8 cellular contexts compared by ENCODE assay signal in the genomic region with DNA sequence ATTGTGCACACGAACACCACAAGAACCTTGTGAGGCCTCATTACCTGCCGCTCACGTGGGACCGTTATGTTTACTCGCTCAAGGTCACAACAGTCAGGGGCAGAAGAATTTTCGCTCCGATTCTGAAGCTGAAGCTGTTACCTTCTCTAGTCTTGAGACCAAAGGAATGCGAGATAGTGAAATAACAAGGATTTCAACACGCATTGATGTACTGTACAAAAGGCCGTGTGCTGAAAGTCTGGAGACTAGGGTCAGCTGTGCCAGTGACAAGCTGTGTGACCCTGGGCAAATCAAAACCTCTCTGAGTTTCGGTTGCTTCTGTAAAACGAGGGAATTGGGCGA. TPM values are rescaled to one million over a fixed set of nuclear protein-coding genes. Genes with fewer than 3 reads are reported as not detected.
A peak's percentile ranks its signal among the peaks of the same experiment; 100 is the strongest.
DNase-seq lines count a peak whose midpoint lies in the region; ATAC-seq, FAIRE-seq and TF ChIP-seq lines count a peak whose summit lies in the region.

No MANE protein-coding gene starts in this region.

- ATAC-seq in HCT116 (no peak), GM21528 (IDR thresholded peaks at IDR 0.05; ENCODE audit: low FRiP score, unreplicated experiment) (no peak)

- H3K4me1 Mint-ChIP-seq in CD4-positive, alpha-beta memory T cell, result peaks cover 46 to 72% (median 57%) of the 10 kb centered on the region in 4 donors

- CTCF ChIA-PET in CD4-positive, alpha-beta memory T cell (lab: Charles Lee; ENCODE audit: partially characterized antibody), result interaction anchor here (0.7 to 3.9 kb wide), 8 partner anchors 8 to 151 kb away, joined by 3 to 15 read pairs (median 3); no protein-coding TSS in a partner anchor
- CTCF ChIA-PET in HCT116 (lab: Charles Lee), result no interaction called here

- BruUV-seq in HCT116 (replicated peaks; lab: Mats Ljungman, UMichigan), result no TSS peak

- H3K9me2 ChIP-seq in HCT116 (ENCODE audit: insufficient read depth), result no peaks in the 10 kb centered on the region

- H3K4me2 ChIP-seq in HCT116 (ENCODE audit: low read length) (peak overlapping the region; percentile 87), keratinocyte (ENCODE audit: control insufficient read depth, extremely low read depth, insufficient read depth, low read depth, low read length) (peak overlapping the region; percentile 95)

- H3K79me2 ChIP-seq in HCT116 (ENCODE audit: insufficient read depth, low read length) (peaks cover 7% of the 10 kb centered on the region; the same call in 1 of the 2 replicates), keratinocyte (ENCODE audit: control insufficient read depth, insufficient read depth, low read length) (peaks cover 3% of the 10 kb centered on the region)

- H3K9ac ChIP-seq in HCT116 (ENCODE audit: low read length) (peak overlapping the region; percentile 75), adipocyte (ENCODE audit: low read length) (peak overlapping the region; percentile 81), keratinocyte (ENCODE audit: control insufficient read depth, extremely low read depth, insufficient read depth, low read length) (peak overlapping the region; percentile 86)

- RAD21 ChIA-PET in HCT116 (lab: Charles Lee; ENCODE audit: low non-redundant PET in 1 of 2, low total read pairs in 2 of 2, uncharacterized antibody in 2 of 2, unreplicated experiment in 2 of 2), result no interaction called here

- peak overlapping the region; percentile 99 to 100 (median 100) for H3K27ac Mint-ChIP-seq in CD4-positive, alpha-beta memory T cell

- TF ChIP-seq CTCF in HCT116 (IDR thresholded peaks at IDR 0.05 in 2 of 3, conservative IDR thresholded peaks at IDR 0.05 in 1 of 3; ENCODE audit: borderline replicate concordance in 1 of 3, insufficient read depth in 1 of 3, low read depth in 2 of 3, low read length in 2 of 3) (no peak), keratinocyte (optimal IDR thresholded peaks at IDR 0.05 in 1 of 3, IDR thresholded peaks at IDR 0.05 in 1 of 3, conservative IDR thresholded peaks at IDR 0.05 in 1 of 3; ENCODE audit: extremely low read depth in 1 of 3, insufficient read depth in 2 of 3, low read length in 3 of 3) (no peak)

- FAIRE-seq in keratinocyte (lab: Jason Lieb, UNC), result no peak

- H3K4me3 Mint-ChIP-seq in CD4-positive, alpha-beta memory T cell, result peak overlapping the region; percentile 94 to 99 (median 98)

- H3K4me1 ChIP-seq in CD4-positive, alpha-beta memory T cell (ENCODE audit: insufficient read depth, low read length), result peaks cover 46% of the 10 kb centered on the region
- H3K4me1 ChIP-seq in HCT116 (ENCODE audit: control insufficient read depth in 1 of 2, insufficient read depth in 2 of 2, low read length in 2 of 2) (peaks cover 8 to 40% of the 10 kb centered on the region in 2 experiments; a peak in 3 of 4 replicates), adipocyte (ENCODE audit: control insufficient read depth, insufficient read depth, low read length) (peaks cover 24% of the 10 kb centered on the region), keratinocyte (ENCODE audit: control insufficient read depth, extremely low read depth, insufficient read depth, low read length) (peaks cover 36% of the 10 kb centered on the region)

- H2AFZ ChIP-seq in HCT116 (ENCODE audit: low read depth, low read length, poor library complexity, severe bottlenecking) (peak overlapping the region; percentile 74), keratinocyte (ENCODE audit: control insufficient read depth, low read length) (peak overlapping the region; percentile 99)

- intact Hi-C loops in CD4-positive, alpha-beta memory T cell (cut with micrococcal nuclease), result loop anchor here (1.0 to 10.0 kb wide), 6 partner anchors 14 to 749 kb away; partner anchors contain the start of genes GLS, HIBCH, MFSD6 and ORMDL1
- intact Hi-C loops in HCT116 (cut with micrococcal nuclease), result loop anchor here (2.0 to 5.0 kb wide), 2 partner anchors 73 to 308 kb away; no protein-coding TSS in a partner anchor

- H3K36me3 ChIP-seq in CD4-positive, alpha-beta memory T cell (ENCODE audit: insufficient read depth, low read length), result no peaks in the 10 kb centered on the region
- H3K36me3 ChIP-seq in HCT116 (ENCODE audit: control insufficient read depth in 1 of 2, insufficient read depth in 2 of 2, low read length in 2 of 2) (peaks cover 0 to 5% of the 10 kb centered on the region in 2 experiments; a peak in 1 of 4 replicates), adipocyte (ENCODE audit: control insufficient read depth, insufficient read depth, low read length, severe bottlenecking) (no peaks in the 10 kb centered on the region), keratinocyte (ENCODE audit: control insufficient read depth in 2 of 2, extremely low read depth in 1 of 2, insufficient read depth in 2 of 2, low read length in 2 of 2) (no peaks in the 10 kb centered on the region)

- no peaks in the 10 kb centered on the region for H3K9me1 ChIP-seq in keratinocyte (ENCODE audit: control insufficient read depth, extremely low read depth, insufficient read depth, low read length)

- TF ChIP-seq POLR2A in HCT116 (IDR thresholded peaks at IDR 0.05; ENCODE audit: borderline replicate concordance, extremely low read depth, insufficient read depth, insufficient read length), result no peak

- H3K27ac ChIP-seq in CD4-positive, alpha-beta memory T cell (ENCODE audit: low read depth, low read length), result peak overlapping the region; percentile 87
- H3K27ac ChIP-seq in HCT116 (ENCODE audit: low read depth, low read length) (peak overlapping the region; percentile 70), keratinocyte (ENCODE audit: control insufficient read depth, insufficient read depth, low read length) (peak overlapping the region; percentile 86)

- peak overlapping the region; percentile 82 to 89 for H3K4me3 ChIP-seq in CD4-positive, alpha-beta memory T cell (ENCODE audit: low read length in 2 of 2)
- H3K4me3 ChIP-seq in HCT116 (replicated peaks in 1 of 2; ENCODE audit: low read depth in 1 of 2, low read length in 2 of 2) (peak overlapping the region; percentile 62 to 69), adipocyte (ENCODE audit: low read length) (peak overlapping the region; percentile 82), keratinocyte (ENCODE audit: control insufficient read depth in 2 of 3, extremely low read depth in 1 of 3, insufficient read depth in 2 of 3, low read depth in 1 of 3, low read length in 3 of 3) (peak overlapping the region; percentile 55 to 89 (median 82))

- no peak for TF ChIP-seq RAD21 in HCT116 (IDR thresholded peaks at IDR 0.05; ENCODE audit: low read depth)

- H3K27me3 Mint-ChIP-seq in CD4-positive, alpha-beta memory T cell, result no peaks in the 10 kb centered on the region

- dilution Hi-C loops in keratinocyte (cut with MboI; ENCODE audit: extremely low pct_ligation_motif_present, low sequenced_read_pairs), result no loop called here

- peak in 4 of 5 donors; percentile 57 to 75 (median 64) for DNase-seq in CD4-positive, alpha-beta memory T cell
- DNase-seq in HCT116 (ENCODE audit: low read depth, low spot score) (no peak), OCI-M1 (lab: John Stamatoyannopoulos, UW) (peak; percentile 63), adipocyte (ENCODE audit: low read depth) (peak; percentile 60), keratinocyte (ENCODE audit: low read depth, low spot score) (no peak), HK-2 (ENCODE audit: unreplicated experiment) (no peak)
- peak in 2 of 3 donors; percentile 17 to 29 for DNase-seq in stimulated activated CD4-positive, alpha-beta T cell treated with anti-CD3 and anti-CD28 coated beads, TNF-alpha, amount 100 ng/mL, for 1 hour (ENCODE audit: low read depth in 3 of 3, low spot score in 1 of 3)

- peaks cover 0 to under 1% of the 10 kb centered on the region in 2 donors for H3K9me3 ChIP-seq in CD4-positive, alpha-beta memory T cell (ENCODE audit: control insufficient read depth in 1 of 2, low read length in 2 of 2)
- H3K9me3 ChIP-seq in HCT116 (ENCODE audit: control insufficient read depth in 1 of 2, insufficient read depth in 1 of 2, low read depth in 1 of 2, low read length in 2 of 2), result peaks cover under 1 to 16% of the 10 kb centered on the region in 2 experiments; a peak in 1 of 4 replicates
- peaks cover 6% of the 10 kb centered on the region for H3K9me3 ChIP-seq in adipocyte (ENCODE audit: control insufficient read depth, low read length)
- H3K9me3 ChIP-seq in keratinocyte (ENCODE audit: control insufficient read depth, low read depth, low read length), result no peaks in the 10 kb centered on the region

- POLR2A ChIA-PET in CD4-positive, alpha-beta memory T cell (lab: Charles Lee; ENCODE audit: partially characterized antibody), result interaction anchor here (0.6 to 3.4 kb wide), 45 partner anchors 8 to 1144 kb away, joined by 3 to 55 read pairs (median 5); partner anchors contain the start of genes GLS, HIBCH, MFSD6 and NAB1
- POLR2A ChIA-PET in HCT116 (lab: Charles Lee), result no interaction called here

- H4K20me1 ChIP-seq in HCT116 (ENCODE audit: insufficient read depth) (no peaks in the 10 kb centered on the region), keratinocyte (ENCODE audit: control insufficient read depth, extremely low read depth, insufficient read depth, low read length) (no peaks in the 10 kb centered on the region)

- peaks cover 0 to 21% (median 8%) of the 10 kb centered on the region in 8 donors for H3K9me3 Mint-ChIP-seq in CD4-positive, alpha-beta memory T cell

- no peaks in the 10 kb centered on the region for H3K27me3 ChIP-seq in CD4-positive, alpha-beta memory T cell (ENCODE audit: insufficient read depth, low read length)
- no peaks in the 10 kb centered on the region for H3K27me3 ChIP-seq in HCT116 (ENCODE audit: insufficient read depth, low read length)
- H3K27me3 ChIP-seq in adipocyte (replicated peaks; ENCODE audit: control insufficient read depth, insufficient read depth, low read length), result no peaks in the 10 kb centered on the region
- H3K27me3 ChIP-seq in keratinocyte (ENCODE audit: control insufficient read depth, extremely low read depth, insufficient read depth, low read length), result no peaks in the 10 kb centered on the region

- peaks cover 13 to 17% of the 10 kb centered on the region in 2 donors for H3K36me3 Mint-ChIP-seq in CD4-positive, alpha-beta memory T cell

TF ChIP-seq in HCT116, 20 proteins besides CTCF, POLR2A, EP300 and RAD21:
- TF ChIP-seq EZH2phosphoT487 (IDR thresholded peaks at IDR 0.05; ENCODE audit: borderline replicate concordance) (no peak), CBX3 (IDR thresholded peaks at IDR 0.05; ENCODE audit: low read depth) (0 out of 2 replicates have a peak, but pooled peaks have one; percentile 17)

RNA-seq across cellular contexts. Expression of gene NEMP2, which starts 0.6 kb away (rescaled TPM):
- 10 to 100 TPM; 20.7 to 21.2 TPM for total RNA-seq in CD4-positive, alpha-beta memory T cell
- 10 to 100 TPM; 10.9 to 11.9 TPM for polyA plus RNA-seq in CD4-positive, alpha-beta memory T cell
- total RNA-seq in HCT116 (2021; ENCODE audit: unreplicated experiment), result 8.6 TPM
- 2.2 and 2.8 TPM in 2 replicates for polyA plus RNA-seq in HCT116 (2012)
- 1.1 to 2.1 TPM (median 1.9 TPM) in 3 replicates for polyA plus RNA-seq in keratinocyte
- 1.2 TPM for polyA plus RNA-seq in keratinocyte (2011; ENCODE audit: low read depth)
- polyA plus RNA-seq in keratinocyte (2011; cell fraction: cytosol; rRNA removed), result 0.62 and 0.91 TPM in 2 replicates
- 1.3 and 1.7 TPM in 2 replicates for polyA plus RNA-seq in keratinocyte (2011; cell fraction: nucleus; rRNA removed)
- polyA plus RNA-seq in keratinocyte (2012; ENCODE audit: low replicate concordance), result 0.61 and 1.7 TPM in 2 replicates
- polyA minus RNA-seq in keratinocyte, result 0.49 to 5.1 TPM (median 1.8 TPM) in 3 replicates
- polyA minus RNA-seq in keratinocyte (2011; cell fraction: cytosol; rRNA and poly(A)+ RNA removed), result 1.3 TPM
- polyA minus RNA-seq in keratinocyte (2011; cell fraction: nucleus; rRNA and poly(A)+ RNA removed), result 1.1 and 2.9 TPM in 2 replicates

Comparison
In these comparisons a context has a peak if more than half of its experiments do, and no peak if none do; other contexts are left out.
1. DNase-seq: peak in CD4-positive, alpha-beta memory T cell (4 of 5), OCI-M1 (single experiment), adipocyte (single experiment) and stimulated activated CD4-positive, alpha-beta T cell treated with anti-CD3 and anti-CD28 coated beads, TNF-alpha, amount 100 ng/mL, for 1 hour (2 of 3); none in HCT116 (single experiment), keratinocyte (single experiment) and HK-2 (single experiment).
2. Peak in every context shown above with its lines, with median percentiles within 50 percentile points of each other: H3K27ac ChIP-seq, H3K4me3 ChIP-seq and H3K9ac ChIP-seq.